Comparison of ENCODE assay signal across 1 cellular context in genomic region chr4:17613761-17614415, GRCh38.
TF ChIP-seq lines count a peak whose summit lies in the region.

No MANE protein-coding gene starts in this region.

TF ChIP-seq in IMR-90, 13 proteins besides CTCF, POLR2A, EP300 and RAD21 (continued from another document):
- TF ChIP-seq USF2 (IDR thresholded peaks at IDR 0.05; ENCODE audit: low read depth, low read length) (no peak), RCOR1 (IDR thresholded peaks at IDR 0.05; ENCODE audit: insufficient replicate concordance, low read length) (peak; percentile 68), MAFK (IDR thresholded peaks at IDR 0.05; ENCODE audit: low read depth, low read length) (no peak; the same call in 1 of the 2 replicates)
